Comparison of ENCODE assay signal across 29 cellular contexts in the genomic region with DNA sequence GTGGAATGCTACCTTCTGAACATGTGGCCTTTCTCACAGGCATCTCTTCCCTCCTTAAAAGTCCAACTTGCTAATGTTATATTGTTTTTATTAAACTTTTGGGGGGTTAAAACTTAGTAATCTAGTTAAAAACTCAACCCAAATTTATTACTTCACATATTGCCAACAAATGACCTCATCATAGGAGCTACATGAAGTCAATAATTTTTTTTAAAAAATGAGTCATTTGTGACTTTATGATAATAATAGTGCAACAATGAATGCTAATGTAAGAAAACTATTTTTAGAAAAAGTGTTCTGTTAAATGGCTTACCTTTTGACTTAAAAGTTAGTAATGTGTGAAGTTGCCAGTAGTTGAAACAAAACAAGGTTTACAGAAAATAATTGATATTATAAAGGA.
DNase-seq lines count a peak whose midpoint lies in the region; ATAC-seq, FAIRE-seq and TF ChIP-seq lines count a peak whose summit lies in the region.
"Had no signal": no experiment of that assay in that cellular context is flagged by ENCODE, and none has a peak within 500 bp of the region (broad histone marks: within the 10 kb centered on the region; RNA-seq: fewer than 3 reads in every experiment).

No MANE protein-coding gene starts in this region.

- H2AFZ ChIP-seq in HepG2 (ENCODE audit: low read length) = no peak overlapping the region
- no peak overlapping the region for H2AFZ ChIP-seq in endothelial cell of umbilical vein (ENCODE audit: low read depth, low read length)

- POLR2A ChIA-PET in HepG2 (lab: Yijun Ruan, JAX) = no interaction called here
- POLR2A ChIA-PET in endothelial cell of umbilical vein (lab: Charles Lee) = no interaction called here
- POLR2A ChIA-PET in activated CD4-positive, alpha-beta memory T cell treated with anti-CD3 and anti-CD28 coated beads for 36 hours (lab: Charles Lee) = no interaction called here

- CTCF ChIA-PET in HepG2 (lab: Yijun Ruan, JAX; ENCODE audit: low intra/inter-chr PET ratio, low total read pairs) = no interaction called here
- CTCF ChIA-PET in endothelial cell of umbilical vein (lab: Charles Lee) = interaction anchor here (1.5 to 1.9 kb wide), 2 partner anchors 9 to 21 kb away, joined by 4 to 8 read pairs; no protein-coding TSS in a partner anchor
- CTCF ChIA-PET in activated CD4-positive, alpha-beta memory T cell treated with anti-CD3 and anti-CD28 coated beads for 36 hours (lab: Charles Lee) = no interaction called here

- H3K36me3 ChIP-seq in HepG2 (replicated peaks in 1 of 2; ENCODE audit: control insufficient read depth in 1 of 2, insufficient read depth in 2 of 2, low read length in 2 of 2) = no peaks in the 10 kb centered on the region
- H3K36me3 ChIP-seq in right lobe of liver = no peaks in the 10 kb centered on the region
- no peaks in the 10 kb centered on the region for H3K36me3 ChIP-seq in endothelial cell of umbilical vein (ENCODE audit: control insufficient read depth in 2 of 2, extremely low read depth in 1 of 2, insufficient read depth in 2 of 2, low read length in 2 of 2)

- TF ChIP-seq CTCF in HepG2 (CRISPR knock-in tag; IDR thresholded peaks at IDR 0.05) (no peak), right lobe of liver (IDR thresholded peaks at IDR 0.05) (no peak), endothelial cell of umbilical vein (IDR thresholded peaks at IDR 0.05; ENCODE audit: extremely low read depth in 1 of 2, insufficient read depth in 1 of 2, low read depth in 1 of 2, low read length in 2 of 2) (no peak)

- H3K9ac ChIP-seq in HepG2 (ENCODE audit: insufficient read depth, low read depth, low read length) (no peak overlapping the region), endothelial cell of umbilical vein (replicated peaks; ENCODE audit: extremely low read depth, insufficient read depth, low read length) (no peak overlapping the region)

- H3K4me1 Mint-ChIP-seq in activated CD4-positive, alpha-beta memory T cell treated with anti-CD3 and anti-CD28 coated beads for 36 hours (ENCODE audit: low read depth) = no peaks in the 10 kb centered on the region

- TF ChIP-seq EP300 in HepG2 (IDR thresholded peaks at IDR 0.05; ENCODE audit: low read depth in 2 of 2, low read length in 2 of 2) (no peak), HepG2 (CRISPR knock-in tag; IDR thresholded peaks at IDR 0.05; ENCODE audit: borderline replicate concordance) (no peak)

- no peaks in the 10 kb centered on the region for H3K9me3 Mint-ChIP-seq in activated CD4-positive, alpha-beta memory T cell treated with anti-CD3 and anti-CD28 coated beads for 36 hours

- no peak overlapping the region for H3K4me3 ChIP-seq in HepG2 (replicated peaks in 1 of 3; ENCODE audit: insufficient read depth in 1 of 3, low read depth in 2 of 3, low read length in 3 of 3)
- no peak overlapping the region for H3K4me3 ChIP-seq in right lobe of liver
- H3K4me3 ChIP-seq in endothelial cell of umbilical vein (replicated peaks in 1 of 3; ENCODE audit: insufficient read depth in 1 of 3, low read depth in 1 of 3, low read length in 3 of 3) = no peak overlapping the region
- H3K4me3 ChIP-seq: K562 had no signal

- no peak for TF ChIP-seq POLR2A in HepG2 (IDR thresholded peaks at IDR 0.05; ENCODE audit: insufficient read depth in 1 of 2, low read depth in 2 of 2, low read length in 2 of 2)
- no peak for TF ChIP-seq POLR2A in right lobe of liver (IDR thresholded peaks at IDR 0.05)
- TF ChIP-seq POLR2A in endothelial cell of umbilical vein (IDR thresholded peaks at IDR 0.05; ENCODE audit: low read depth, low read length) = no peak

- H3K4me2 ChIP-seq in HepG2 (ENCODE audit: low read depth, low read length) (no peak overlapping the region), endothelial cell of umbilical vein (ENCODE audit: insufficient read depth, low read length) (no peak overlapping the region)

- H3K9me3 ChIP-seq in HepG2 (ENCODE audit: low read length) = no peaks in the 10 kb centered on the region
- no peaks in the 10 kb centered on the region for H3K9me3 ChIP-seq in right lobe of liver
- H3K9me3 ChIP-seq in endothelial cell of umbilical vein (replicated peaks; ENCODE audit: control insufficient read depth, insufficient read depth, low read length) = no peaks in the 10 kb centered on the region

- DNase-seq in HepG2 (ENCODE audit: low spot score) = no peak
- no peak for DNase-seq in right lobe of liver
- no peak for DNase-seq in RCC 7860 (ENCODE audit: low spot score)
- DNase-seq in endothelial cell of umbilical vein (ENCODE audit: low read depth, low spot score) = peak; percentile 17
- peak; percentile 25 for DNase-seq in iris pigment epithelial cell (ENCODE audit: low read depth)
- no peak for DNase-seq in activated CD4-positive, alpha-beta memory T cell treated with anti-CD3 and anti-CD28 coated beads for 36 hours
- no peak for DNase-seq in NOMO-1 treated with dmso at 0.1 percent for 144 hours (lab: John Stamatoyannopoulos, UW; ENCODE audit: unreplicated experiment)
- no peak for DNase-seq in NCI-H446 (lab: John Stamatoyannopoulos, UW)
- DNase-seq: Calu3; DMS153; DND-41; Kasumi-1; NCI-H1105 treated with DMSO at 0.1 percent for 48 hours; NCI-H146; NCI-H1930; NCI-H2107; NCI-H524 treated with DMSO at 0.1 percent for 48 hours; NCI-H774; NK-92 treated with Interleukin-12 subunit alpha and Interleukin-12 subunit beta, amount 100 ng/mL, for 24 hours; SHP77 had no signal

- no peaks in the 10 kb centered on the region for H3K9me1 ChIP-seq in endothelial cell of umbilical vein (replicated peaks; ENCODE audit: control insufficient read depth, extremely low read depth, insufficient read depth, low read length)

- H3K79me2 ChIP-seq in HepG2 (ENCODE audit: insufficient read depth, low read length) = no peaks in the 10 kb centered on the region
- H3K79me2 ChIP-seq in endothelial cell of umbilical vein (ENCODE audit: control insufficient read depth, insufficient read depth, low read length) = no peaks in the 10 kb centered on the region

- H3K27ac ChIP-seq in HepG2 (ENCODE audit: extremely low read length, insufficient read depth, low read length) (no peak overlapping the region), right lobe of liver (no peak overlapping the region), endothelial cell of umbilical vein (ENCODE audit: insufficient read depth, low read depth, low read length) (no peak overlapping the region)
- H3K27ac ChIP-seq: 22Rv1, C4-2B, RWPE1 had no signal

- no peak for TF ChIP-seq RAD21 in HepG2 (CRISPR knock-in tag; IDR thresholded peaks at IDR 0.05)

- H3K27me3 Mint-ChIP-seq in activated CD4-positive, alpha-beta memory T cell treated with anti-CD3 and anti-CD28 coated beads for 36 hours = no peaks in the 10 kb centered on the region
- H3K27me3 Mint-ChIP-seq: B cell had no signal

- H3K27me3 ChIP-seq in HepG2 (ENCODE audit: control insufficient read depth in 1 of 2, insufficient read depth in 2 of 2, low read length in 2 of 2) (no peaks in the 10 kb centered on the region), right lobe of liver (no peaks in the 10 kb centered on the region), endothelial cell of umbilical vein (ENCODE audit: control insufficient read depth in 2 of 2, insufficient read depth in 2 of 2, low read length in 2 of 2) (no peaks in the 10 kb centered on the region)

- no peaks in the 10 kb centered on the region for H3K4me1 ChIP-seq in HepG2 (ENCODE audit: insufficient read depth, low read length)
- H3K4me1 ChIP-seq in right lobe of liver = no peaks in the 10 kb centered on the region
- H3K4me1 ChIP-seq in endothelial cell of umbilical vein (ENCODE audit: control insufficient read depth, extremely low read depth, insufficient read depth, low read length) = no peaks in the 10 kb centered on the region

- H4K20me1 ChIP-seq in HepG2 (ENCODE audit: insufficient read depth, low read length) = no peaks in the 10 kb centered on the region
- H4K20me1 ChIP-seq in endothelial cell of umbilical vein (replicated peaks; ENCODE audit: control insufficient read depth, extremely low read depth, insufficient read depth, low read length) = no peaks in the 10 kb centered on the region

- BruUV-seq in HepG2 (replicated peaks; lab: Mats Ljungman, UMichigan) (no TSS peak), endothelial cell of umbilical vein (replicated peaks; lab: Mats Ljungman, UMichigan) (no TSS peak)

- FAIRE-seq in HepG2 (lab: Jason Lieb, UNC) = no peak
- peak; percentile 20 for FAIRE-seq in RCC 7860 (lab: Jason Lieb, UNC)
- no peak for FAIRE-seq in endothelial cell of umbilical vein (lab: Jason Lieb, UNC)
- FAIRE-seq: G401.6, GM12891, H1, K562 had no signal

- no peak overlapping the region for H3K27ac Mint-ChIP-seq in activated CD4-positive, alpha-beta memory T cell treated with anti-CD3 and anti-CD28 coated beads for 36 hours
- H3K27ac Mint-ChIP-seq: B cell had no signal

- dilution Hi-C loops in endothelial cell of umbilical vein (cut with MboI; ENCODE audit: extremely low pct_ligation_motif_present, low sequenced_read_pairs) = no loop called here

- intact Hi-C loops in HepG2 (cut with micrococcal nuclease; ENCODE audit: unreplicated experiment) (no loop called here), right lobe of liver (cut with DNase I) (no loop called here), endothelial cell of umbilical vein (cut with micrococcal nuclease) (no loop called here)
- intact Hi-C loops in activated CD4-positive, alpha-beta memory T cell treated with anti-CD3 and anti-CD28 coated beads for 36 hours (cut with micrococcal nuclease) = no loop called here

- in situ Hi-C loops in HepG2 (cut with HindIII; ENCODE audit: extremely low pct_ligation_motif_present, low pct_unique_long_range_greater_than_20kb) = no loop called here

- no peak for ATAC-seq in HepG2
- ATAC-seq in right lobe of liver = no peak
- ATAC-seq: HCT116, K562 had no signal

- no peaks in the 10 kb centered on the region for H3K36me3 Mint-ChIP-seq in activated CD4-positive, alpha-beta memory T cell treated with anti-CD3 and anti-CD28 coated beads for 36 hours

- H3K4me3 Mint-ChIP-seq in activated CD4-positive, alpha-beta memory T cell treated with anti-CD3 and anti-CD28 coated beads for 36 hours = no peak overlapping the region
- H3K4me3 Mint-ChIP-seq: B cell had no signal

TF ChIP-seq in HepG2, 621 proteins besides CTCF, POLR2A, EP300 and RAD21 (continues in another document):
- TF ChIP-seq CCAR2 (optimal IDR thresholded peaks at IDR 0.05; ENCODE audit: low read depth, low read length) (no peak), FOXM1 (CRISPR knock-in tag; IDR thresholded peaks at IDR 0.05) (no peak), ZNF577 (CRISPR knock-in tag; IDR thresholded peaks at IDR 0.05; ENCODE audit: borderline replicate concordance, low read depth) (no peak), ATF7 (IDR thresholded peaks at IDR 0.05) (0 out of 2 replicates have a peak, but pooled peaks have one; percentile 25), ATF7 (CRISPR knock-in tag; IDR thresholded peaks at IDR 0.05) (no peak), ZNF772 (CRISPR knock-in tag; IDR thresholded peaks at IDR 0.05) (no peak)

TF ChIP-seq in endothelial cell of umbilical vein, 7 proteins besides CTCF, POLR2A, EP300 and RAD21:
- TF ChIP-seq FOS (IDR thresholded peaks at IDR 0.05; ENCODE audit: borderline replicate concordance, insufficient read depth, low read length) (peak; percentile 38), POLR2AphosphoS5 (IDR thresholded peaks at IDR 0.05; ENCODE audit: insufficient read depth, low read depth, low read length) (no peak), JUN (IDR thresholded peaks at IDR 0.05; ENCODE audit: borderline replicate concordance, insufficient read depth, insufficient read length, low read depth) (peak; percentile 59)

Comparison
In these comparisons a context has a peak if more than half of its experiments do, and no peak if none do; other contexts are left out.
1. DNase-seq: peak in endothelial cell of umbilical vein (single experiment) and iris pigment epithelial cell (single experiment); none in HepG2 (single experiment), right lobe of liver (0 of 3), RCC 7860 (single experiment), activated CD4-positive, alpha-beta memory T cell treated with anti-CD3 and anti-CD28 coated beads for 36 hours (single experiment), NOMO-1 treated with dmso at 0.1 percent for 144 hours (single experiment) and NCI-H446 (0 of 2).